In genomic region chr7:36285276-36285675, GRCh38 we compare ENCODE assay signal across 2 cellular contexts.
TF ChIP-seq lines count a peak whose summit lies in the region.

No MANE protein-coding gene starts in this region.

TF ChIP-seq in HepG2, 621 proteins besides CTCF, POLR2A, EP300 and RAD21:
- TF ChIP-seq MIER2 (CRISPR knock-in tag; IDR thresholded peaks at IDR 0.05) (0 out of 2 replicates have a peak, but pooled peaks have one; percentile 16), STAT5B (CRISPR knock-in tag; IDR thresholded peaks at IDR 0.05) (no peak), REST (IDR thresholded peaks at IDR 0.05; ENCODE audit: borderline replicate concordance in 1 of 2, low read depth in 1 of 2, low read length in 2 of 2) (peak in 1 of 2 experiments; percentile 65; a peak in 2 of 4 replicates), ZNF3 (CRISPR knock-in tag; IDR thresholded peaks at IDR 0.05) (no peak), ADNP (CRISPR knock-in tag; IDR thresholded peaks at IDR 0.05) (no peak), ZBTB39 (CRISPR knock-in tag; IDR thresholded peaks at IDR 0.05) (no peak)

TF ChIP-seq in GM12878, 131 proteins besides CTCF, POLR2A, EP300 and RAD21:
- TF ChIP-seq ELK1 (IDR thresholded peaks at IDR 0.05; ENCODE audit: low read depth, low read length) (no peak), REST (IDR thresholded peaks at IDR 0.05; ENCODE audit: low read depth, low read length) (peak; percentile 51; the same call in 1 of the 2 replicates), PRDM15 (CRISPR knock-in tag; IDR thresholded peaks at IDR 0.05) (no peak), IRF5 (IDR thresholded peaks at IDR 0.05; ENCODE audit: borderline replicate concordance) (no peak)
